Comparison of ENCODE assay signal across 10 cellular contexts in the genomic region with DNA sequence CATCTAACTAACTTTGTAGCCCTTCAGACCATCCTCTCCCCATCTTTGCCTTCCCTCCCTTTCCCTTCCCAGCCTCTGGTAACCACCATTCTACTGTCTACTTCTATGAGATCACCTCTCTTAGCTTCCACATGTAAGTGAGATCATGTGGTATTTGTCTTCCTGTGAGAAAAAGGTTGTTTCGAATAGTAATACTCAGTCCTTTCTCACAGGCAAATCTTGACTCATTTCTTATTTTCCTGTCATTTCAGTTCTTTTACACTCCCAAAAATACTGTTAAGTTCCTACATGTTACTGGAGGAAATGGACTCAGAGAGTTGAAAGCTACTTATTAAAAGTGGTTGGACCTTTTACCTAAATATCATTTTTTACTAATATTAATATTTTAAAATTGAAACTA.
DNase-seq lines count a peak whose midpoint lies in the region; ATAC-seq and TF ChIP-seq lines count a peak whose summit lies in the region.
"Had no signal": no experiment of that assay in that cellular context is flagged by ENCODE, and none has a peak within 500 bp of the region (broad histone marks: within the 10 kb centered on the region; RNA-seq: fewer than 3 reads in every experiment).

No MANE protein-coding gene starts in this region.

- intact Hi-C loops in CD14-positive monocyte (cut with micrococcal nuclease), result no loop called here

- no peaks in the 10 kb centered on the region for H3K27me3 Mint-ChIP-seq in CD14-positive monocyte (ENCODE audit: low read depth in 3 of 3)

- DNase-seq in kidney glomerular epithelial cell (lab: John Stamatoyannopoulos, UW), result peak; percentile 2
- no peak for DNase-seq in CD14-positive monocyte (ENCODE audit: low spot score)
- DNase-seq in OCI-M2 (lab: John Stamatoyannopoulos, UW; ENCODE audit: unreplicated experiment), result no peak
- no peak for DNase-seq in SKM-1 treated with dmso at 0.1 percent for 144 hours (lab: John Stamatoyannopoulos, UW; ENCODE audit: unreplicated experiment)
- DNase-seq: NCI-H1092, psoas muscle had no signal

- ATAC-seq in GM18909 (IDR thresholded peaks at IDR 0.05; ENCODE audit: poor library complexity, unreplicated experiment), result peak; percentile 82
- ATAC-seq in GM21619 (IDR thresholded peaks at IDR 0.05; ENCODE audit: unreplicated experiment), result peak; percentile 75
- peak; percentile 84 for ATAC-seq in HG03175 (IDR thresholded peaks at IDR 0.05; ENCODE audit: unreplicated experiment)
- ATAC-seq: Panc1, psoas muscle had no signal

- peaks cover 22 to 30% of the 10 kb centered on the region in 2 donors for H3K36me3 Mint-ChIP-seq in CD14-positive monocyte

- no peak overlapping the region for H3K4me3 Mint-ChIP-seq in CD14-positive monocyte

- TF ChIP-seq CTCF in CD14-positive monocyte (IDR thresholded peaks at IDR 0.05), result no peak

- H3K27ac Mint-ChIP-seq in CD14-positive monocyte, result peak overlapping the region in 2 of 7 donors; percentile 17 to 83

- peaks cover 4% of the 10 kb centered on the region for H3K4me1 Mint-ChIP-seq in CD14-positive monocyte

- no peaks in the 10 kb centered on the region for H3K9me3 Mint-ChIP-seq in CD14-positive monocyte
